ENCODE assay signal across 1 cellular context in genomic region chr14:92897922-92898599, GRCh38.
TF ChIP-seq lines count a peak whose summit lies in the region.

No MANE protein-coding gene starts in this region.

TF ChIP-seq in HepG2, 621 proteins besides CTCF, POLR2A, EP300 and RAD21 (continued from another document):
- peak; percentile 67 for TF ChIP-seq ZNF768 (CRISPR knock-in tag; IDR thresholded peaks at IDR 0.05)
